Comparison of ENCODE assay signal across 8 cellular contexts in genomic region chr2:98468621-98469236, GRCh38. TPM values are rescaled to one million over a fixed set of nuclear protein-coding genes. Genes with fewer than 3 reads are reported as not detected.
DNase-seq lines count a peak whose midpoint lies in the region; ATAC-seq and TF ChIP-seq lines count a peak whose summit lies in the region.

No MANE protein-coding gene starts in this region.

- peaks cover 95 to 97% (median 95%) of the 10 kb centered on the region in 3 donors for H3K4me1 Mint-ChIP-seq in T-cell

- H3K27ac ChIP-seq in ovary, result no peak overlapping the region
- H3K27ac ChIP-seq in psoas muscle, result no peak overlapping the region

- WGBS in ovary, 3 donors, result 92 to 94% (median 93%) methylated on average over 5 of the region's 5 CpGs
- 85 to 96% (median 89%) methylated on average over 5 of the region's 5 CpGs for WGBS in psoas muscle, 3 donors

- POLR2A ChIA-PET in T-cell (lab: Charles Lee), result no interaction called here

- ATAC-seq in GM18499 (IDR thresholded peaks at IDR 0.05; ENCODE audit: insufficient read depth, unreplicated experiment), result peak; percentile 32
- ATAC-seq in HG02571 (IDR thresholded peaks at IDR 0.05; ENCODE audit: unreplicated experiment), result peak; percentile 40
- ATAC-seq in T-cell (replicated peaks in 1 of 4), result no peak
- ATAC-seq in psoas muscle, result no peak

- TF ChIP-seq EP300 in ovary (IDR thresholded peaks at IDR 0.05), result no peak

- TF ChIP-seq CTCF in ovary (IDR thresholded peaks at IDR 0.05), result no peak
- TF ChIP-seq CTCF in psoas muscle (IDR thresholded peaks at IDR 0.05), result no peak

- no peaks in the 10 kb centered on the region for H3K9me3 Mint-ChIP-seq in T-cell

- H3K4me3 ChIP-seq in ovary (no peak overlapping the region), psoas muscle (no peak overlapping the region)

- peak overlapping the region; percentile 92 for H3K27ac Mint-ChIP-seq in T-cell

- H3K27me3 Mint-ChIP-seq in T-cell, result no peaks in the 10 kb centered on the region

- DNase-seq in T-cell, result no peak
- DNase-seq in iris pigment epithelial cell (ENCODE audit: low read depth), result peak; percentile 38
- DNase-seq in ovary, result no peak
- no peak for DNase-seq in hippocampal formation (lab: John Stamatoyannopoulos, UW)
- DNase-seq in superior temporal gyrus (ENCODE audit: extremely low spot score), result no peak
- DNase-seq in psoas muscle, result no peak

- H3K27me3 ChIP-seq in ovary, result no peaks in the 10 kb centered on the region
- no peaks in the 10 kb centered on the region for H3K27me3 ChIP-seq in psoas muscle (ENCODE audit: insufficient read depth in 3 of 3, low read length in 2 of 3)

- intact Hi-C loops in ovary (cut with DNase I), result no loop called here
- intact Hi-C loops in psoas muscle (cut with DNase I), result no loop called here

- H3K36me3 ChIP-seq in ovary (no peaks in the 10 kb centered on the region), psoas muscle (ENCODE audit: insufficient read depth in 1 of 2, low read depth in 1 of 2) (no peaks in the 10 kb centered on the region)

- H3K9me3 ChIP-seq in ovary (no peaks in the 10 kb centered on the region), psoas muscle (no peaks in the 10 kb centered on the region)

- H3K36me3 Mint-ChIP-seq in T-cell, result peaks cover 9% of the 10 kb centered on the region

- CTCF ChIA-PET in T-cell (lab: Charles Lee), result interaction anchor here in 1 of 2 donors (0.6 to 0.7 kb wide), 2 partner anchors 19 to 627 kb away, joined by 3 read pairs; no protein-coding TSS in a partner anchor

- H3K4me3 Mint-ChIP-seq in T-cell, result peak overlapping the region; percentile 34 to 67 (median 37)

- H3K4me1 ChIP-seq in ovary (ENCODE audit: insufficient read depth) (peaks cover 6% of the 10 kb centered on the region), psoas muscle (peaks cover 23% of the 10 kb centered on the region)

- TF ChIP-seq POLR2A in ovary (IDR thresholded peaks at IDR 0.05), result no peak

RNA-seq across cellular contexts. Expression of gene INPP4A, which starts 24.1 kb away (rescaled TPM):
- 100 to 1,000 TPM; 126 to 153 (median 136) TPM for total RNA-seq in T-cell
- 10 to 100 TPM; 13.1 to 25.8 (median 18.6) TPM for total RNA-seq in ovary
- 10 to 100 TPM in 1 of 2 donors, 1 to 10 TPM in 1; 7.5 to 12.8 TPM for polyA plus RNA-seq in ovary
- 10 to 100 TPM in 3 of 4 donors, 1 to 10 TPM in 1; 9.8 to 19.7 (median 13.1) TPM for total RNA-seq in psoas muscle
- polyA plus RNA-seq in psoas muscle, result 1 to 10 TPM; 2.2 to 5.4 (median 2.8) TPM

Comparison
In these comparisons a context has a peak if more than half of its experiments do, and no peak if none do; other contexts are left out.
1. ATAC-seq: peak in GM18499 (single experiment) and HG02571 (single experiment); none in T-cell (0 of 4) and psoas muscle (0 of 4).
2. RNA of gene INPP4A, which starts 24.1 kb away (total RNA-seq): 126 to 153 TPM in T-cell; 13.1 to 25.8 TPM in ovary and 9.8 to 19.7 TPM in psoas muscle; every median in the first group is over 4 times any median in the second.